ENCODE assay signal across 1 cellular context in the genomic region with DNA sequence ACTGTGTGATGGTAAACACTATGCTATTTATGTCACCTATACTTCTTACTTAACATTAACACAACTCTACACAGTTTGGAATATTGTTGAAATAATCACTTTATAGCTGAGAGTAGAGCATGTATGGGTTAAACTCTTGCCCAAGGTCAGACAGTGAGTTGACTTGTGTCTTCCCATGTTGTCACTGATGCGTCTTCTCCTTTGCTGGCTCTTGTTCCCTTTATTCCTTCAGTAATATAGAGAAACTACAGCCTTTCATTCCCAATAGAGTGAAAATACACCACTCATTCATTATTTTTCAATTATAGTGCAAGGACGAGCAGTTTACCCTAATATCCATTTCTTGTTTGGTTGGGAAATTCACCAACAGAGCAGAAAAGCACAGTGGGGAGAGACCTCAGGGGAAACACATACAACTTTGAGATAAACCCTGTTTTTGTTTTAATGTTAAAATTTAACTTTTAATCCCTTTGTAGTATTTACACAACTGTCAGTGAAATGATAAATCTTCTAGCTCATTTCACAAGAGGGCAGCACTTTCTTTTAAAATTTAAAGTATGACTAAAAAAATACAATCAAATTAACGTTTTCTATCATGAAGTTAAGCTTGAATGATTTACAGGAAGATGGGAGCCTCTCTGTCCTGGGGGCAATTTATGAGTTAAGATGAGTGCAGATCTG.
TF ChIP-seq lines count a peak whose summit lies in the region.

No MANE protein-coding gene starts in this region.

TF ChIP-seq in HepG2, 621 proteins besides CTCF, POLR2A, EP300 and RAD21 (continued from another document and continues in another):
- TF ChIP-seq, protein P1, sequence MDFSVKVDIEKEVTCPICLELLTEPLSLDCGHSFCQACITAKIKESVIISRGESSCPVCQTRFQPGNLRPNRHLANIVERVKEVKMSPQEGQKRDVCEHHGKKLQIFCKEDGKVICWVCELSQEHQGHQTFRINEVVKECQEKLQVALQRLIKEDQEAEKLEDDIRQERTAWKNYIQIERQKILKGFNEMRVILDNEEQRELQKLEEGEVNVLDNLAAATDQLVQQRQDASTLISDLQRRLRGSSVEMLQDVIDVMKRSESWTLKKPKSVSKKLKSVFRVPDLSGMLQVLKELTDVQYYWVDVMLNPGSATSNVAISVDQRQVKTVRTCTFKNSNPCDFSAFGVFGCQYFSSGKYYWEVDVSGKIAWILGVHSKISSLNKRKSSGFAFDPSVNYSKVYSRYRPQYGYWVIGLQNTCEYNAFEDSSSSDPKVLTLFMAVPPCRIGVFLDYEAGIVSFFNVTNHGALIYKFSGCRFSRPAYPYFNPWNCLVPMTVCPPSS (IDR thresholded peaks at IDR 0.05), result no peak
- TF ChIP-seq RFX1 (IDR thresholded peaks at IDR 0.05) (no peak), ZNF362 (CRISPR knock-in tag; IDR thresholded peaks at IDR 0.05; ENCODE audit: borderline replicate concordance) (peak; percentile 75; the same call in 1 of the 2 replicates), KLF16 (CRISPR knock-in tag; IDR thresholded peaks at IDR 0.05) (no peak), BRCA1 (CRISPR knock-in tag; IDR thresholded peaks at IDR 0.05) (peak; percentile 73; the same call in 1 of the 2 replicates), ZBTB37 (CRISPR knock-in tag; IDR thresholded peaks at IDR 0.05) (no peak), REPIN1 (CRISPR knock-in tag; IDR thresholded peaks at IDR 0.05; ENCODE audit: borderline replicate concordance, low read depth) (0 out of 2 replicates have a peak, but pooled peaks have one; percentile 48), E2F1 (CRISPR knock-in tag; IDR thresholded peaks at IDR 0.05) (no peak), ZNF670 (CRISPR knock-in tag; IDR thresholded peaks at IDR 0.05; ENCODE audit: borderline replicate concordance) (0 out of 2 replicates have a peak, but pooled peaks have one; percentile 18), ZNF207 (IDR thresholded peaks at IDR 0.05; ENCODE audit: borderline replicate concordance) (no peak), ZNF639 (CRISPR knock-in tag; conservative IDR thresholded peaks at IDR 0.05) (no peak), ZNF292 (CRISPR knock-in tag; IDR thresholded peaks at IDR 0.05; ENCODE audit: borderline replicate concordance, low read depth) (no peak), ZHX1 (CRISPR knock-in tag; IDR thresholded peaks at IDR 0.05; ENCODE audit: low read depth) (no peak), XRCC5 (optimal IDR thresholded peaks at IDR 0.05; ENCODE audit: low read length) (no peak), AKAP8 (CRISPR knock-in tag; IDR thresholded peaks at IDR 0.05) (no peak), CEBPB (IDR thresholded peaks at IDR 0.05; ENCODE audit: borderline replicate concordance, low read depth, low read length) (peak; percentile 71), ZNF749 (CRISPR knock-in tag; IDR thresholded peaks at IDR 0.05; ENCODE audit: borderline replicate concordance) (no peak), ZNF335 (CRISPR knock-in tag; IDR thresholded peaks at IDR 0.05) (0 out of 2 replicates have a peak, but pooled peaks have one; percentile 28), ZNF740 (CRISPR knock-in tag; IDR thresholded peaks at IDR 0.05) (no peak), FOXK1 (CRISPR knock-in tag; IDR thresholded peaks at IDR 0.05; ENCODE audit: borderline replicate concordance, low read depth) (0 out of 2 replicates have a peak, but pooled peaks have one; percentile 34), SOX13 (IDR thresholded peaks at IDR 0.05) (0 out of 2 replicates have a peak, but pooled peaks have one; percentile 26), SOX13 (CRISPR knock-in tag; conservative IDR thresholded peaks at IDR 0.05 in 1 of 2, IDR thresholded peaks at IDR 0.05 in 1 of 2) (peak in 1 of 2 experiments; percentile 94; a peak in 2 of 4 replicates), RBAK (CRISPR knock-in tag; IDR thresholded peaks at IDR 0.05) (no peak), ZNF562 (CRISPR knock-in tag; IDR thresholded peaks at IDR 0.05; ENCODE audit: borderline replicate concordance) (no peak), RELA (CRISPR knock-in tag; IDR thresholded peaks at IDR 0.05) (no peak), TOPORS (CRISPR knock-in tag; IDR thresholded peaks at IDR 0.05) (no peak), YY1 (IDR thresholded peaks at IDR 0.05; ENCODE audit: insufficient read depth, insufficient replicate concordance, low read depth, low read length) (no peak), ZNF557 (CRISPR knock-in tag; IDR thresholded peaks at IDR 0.05) (no peak)
- TF ChIP-seq, protein P2, sequence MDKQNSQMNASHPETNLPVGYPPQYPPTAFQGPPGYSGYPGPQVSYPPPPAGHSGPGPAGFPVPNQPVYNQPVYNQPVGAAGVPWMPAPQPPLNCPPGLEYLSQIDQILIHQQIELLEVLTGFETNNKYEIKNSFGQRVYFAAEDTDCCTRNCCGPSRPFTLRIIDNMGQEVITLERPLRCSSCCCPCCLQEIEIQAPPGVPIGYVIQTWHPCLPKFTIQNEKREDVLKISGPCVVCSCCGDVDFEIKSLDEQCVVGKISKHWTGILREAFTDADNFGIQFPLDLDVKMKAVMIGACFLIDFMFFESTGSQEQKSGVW (CRISPR knock-in tag; IDR thresholded peaks at IDR 0.05; ENCODE audit: borderline replicate concordance), result no peak
- TF ChIP-seq, protein P3, sequence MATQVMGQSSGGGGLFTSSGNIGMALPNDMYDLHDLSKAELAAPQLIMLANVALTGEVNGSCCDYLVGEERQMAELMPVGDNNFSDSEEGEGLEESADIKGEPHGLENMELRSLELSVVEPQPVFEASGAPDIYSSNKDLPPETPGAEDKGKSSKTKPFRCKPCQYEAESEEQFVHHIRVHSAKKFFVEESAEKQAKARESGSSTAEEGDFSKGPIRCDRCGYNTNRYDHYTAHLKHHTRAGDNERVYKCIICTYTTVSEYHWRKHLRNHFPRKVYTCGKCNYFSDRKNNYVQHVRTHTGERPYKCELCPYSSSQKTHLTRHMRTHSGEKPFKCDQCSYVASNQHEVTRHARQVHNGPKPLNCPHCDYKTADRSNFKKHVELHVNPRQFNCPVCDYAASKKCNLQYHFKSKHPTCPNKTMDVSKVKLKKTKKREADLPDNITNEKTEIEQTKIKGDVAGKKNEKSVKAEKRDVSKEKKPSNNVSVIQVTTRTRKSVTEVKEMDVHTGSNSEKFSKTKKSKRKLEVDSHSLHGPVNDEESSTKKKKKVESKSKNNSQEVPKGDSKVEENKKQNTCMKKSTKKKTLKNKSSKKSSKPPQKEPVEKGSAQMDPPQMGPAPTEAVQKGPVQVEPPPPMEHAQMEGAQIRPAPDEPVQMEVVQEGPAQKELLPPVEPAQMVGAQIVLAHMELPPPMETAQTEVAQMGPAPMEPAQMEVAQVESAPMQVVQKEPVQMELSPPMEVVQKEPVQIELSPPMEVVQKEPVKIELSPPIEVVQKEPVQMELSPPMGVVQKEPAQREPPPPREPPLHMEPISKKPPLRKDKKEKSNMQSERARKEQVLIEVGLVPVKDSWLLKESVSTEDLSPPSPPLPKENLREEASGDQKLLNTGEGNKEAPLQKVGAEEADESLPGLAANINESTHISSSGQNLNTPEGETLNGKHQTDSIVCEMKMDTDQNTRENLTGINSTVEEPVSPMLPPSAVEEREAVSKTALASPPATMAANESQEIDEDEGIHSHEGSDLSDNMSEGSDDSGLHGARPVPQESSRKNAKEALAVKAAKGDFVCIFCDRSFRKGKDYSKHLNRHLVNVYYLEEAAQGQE (IDR thresholded peaks at IDR 0.05; ENCODE audit: borderline replicate concordance in 1 of 2, low read depth in 1 of 2, low read length in 2 of 2), result no peak
- TF ChIP-seq, protein P4, sequence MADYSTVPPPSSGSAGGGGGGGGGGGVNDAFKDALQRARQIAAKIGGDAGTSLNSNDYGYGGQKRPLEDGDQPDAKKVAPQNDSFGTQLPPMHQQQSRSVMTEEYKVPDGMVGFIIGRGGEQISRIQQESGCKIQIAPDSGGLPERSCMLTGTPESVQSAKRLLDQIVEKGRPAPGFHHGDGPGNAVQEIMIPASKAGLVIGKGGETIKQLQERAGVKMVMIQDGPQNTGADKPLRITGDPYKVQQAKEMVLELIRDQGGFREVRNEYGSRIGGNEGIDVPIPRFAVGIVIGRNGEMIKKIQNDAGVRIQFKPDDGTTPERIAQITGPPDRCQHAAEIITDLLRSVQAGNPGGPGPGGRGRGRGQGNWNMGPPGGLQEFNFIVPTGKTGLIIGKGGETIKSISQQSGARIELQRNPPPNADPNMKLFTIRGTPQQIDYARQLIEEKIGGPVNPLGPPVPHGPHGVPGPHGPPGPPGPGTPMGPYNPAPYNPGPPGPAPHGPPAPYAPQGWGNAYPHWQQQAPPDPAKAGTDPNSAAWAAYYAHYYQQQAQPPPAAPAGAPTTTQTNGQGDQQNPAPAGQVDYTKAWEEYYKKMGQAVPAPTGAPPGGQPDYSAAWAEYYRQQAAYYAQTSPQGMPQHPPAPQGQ (CRISPR knock-in tag; IDR thresholded peaks at IDR 0.05; ENCODE audit: borderline replicate concordance), result no peak
- TF ChIP-seq, protein P5, sequence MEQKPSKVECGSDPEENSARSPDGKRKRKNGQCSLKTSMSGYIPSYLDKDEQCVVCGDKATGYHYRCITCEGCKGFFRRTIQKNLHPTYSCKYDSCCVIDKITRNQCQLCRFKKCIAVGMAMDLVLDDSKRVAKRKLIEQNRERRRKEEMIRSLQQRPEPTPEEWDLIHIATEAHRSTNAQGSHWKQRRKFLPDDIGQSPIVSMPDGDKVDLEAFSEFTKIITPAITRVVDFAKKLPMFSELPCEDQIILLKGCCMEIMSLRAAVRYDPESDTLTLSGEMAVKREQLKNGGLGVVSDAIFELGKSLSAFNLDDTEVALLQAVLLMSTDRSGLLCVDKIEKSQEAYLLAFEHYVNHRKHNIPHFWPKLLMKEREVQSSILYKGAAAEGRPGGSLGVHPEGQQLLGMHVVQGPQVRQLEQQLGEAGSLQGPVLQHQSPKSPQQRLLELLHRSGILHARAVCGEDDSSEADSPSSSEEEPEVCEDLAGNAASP (CRISPR knock-in tag; IDR thresholded peaks at IDR 0.05; ENCODE audit: borderline replicate concordance), result no peak; the same call in 1 of the 2 replicates
